In genomic region chr2:215207791-215208367, GRCh38 we compare ENCODE assay signal across 19 cellular contexts.
DNase-seq lines count a peak whose midpoint lies in the region; ATAC-seq and TF ChIP-seq lines count a peak whose summit lies in the region.
"Had no signal": no experiment of that assay in that cellular context is flagged by ENCODE, and none has a peak within 500 bp of the region (broad histone marks: within the 10 kb centered on the region; RNA-seq: fewer than 3 reads in every experiment).

No MANE protein-coding gene starts in this region.

- H4K8ac ChIP-seq in neuronal stem cell (ENCODE audit: low read depth, low read length) = peak overlapping the region; percentile 43

- H3F3A ChIP-seq in PC-3 (ENCODE audit: low read length, unreplicated experiment) = no peaks in the 10 kb centered on the region

- H3K9me3 ChIP-seq in PC-3 (ENCODE audit: low read length) = 0 out of 2 replicates have a peak, but pooled peaks cover 5% of the 10 kb centered on the region
- H3K9me3 ChIP-seq in neuronal stem cell (replicated peaks in 1 of 2; ENCODE audit: control insufficient read depth in 2 of 2, insufficient read depth in 1 of 2, low read depth in 1 of 2, low read length in 2 of 2) = peaks cover 5 to 6% of the 10 kb centered on the region in 2 donors
- H3K9me3 ChIP-seq in upper lobe of left lung = peaks cover 0 to 11% (median 0%) of the 10 kb centered on the region in 4 donors

- H3K9me2 ChIP-seq in PC-3 (replicated peaks; ENCODE audit: low read length) = no peaks in the 10 kb centered on the region

- TF ChIP-seq EP300 in upper lobe of left lung (IDR thresholded peaks at IDR 0.05) = no peak

- POLR2A ChIA-PET in PC-3 (lab: Charles Lee; ENCODE audit: unreplicated experiment) = no interaction called here

- CTCF ChIA-PET in PC-3 (lab: Charles Lee) = no interaction called here

- H3K4me3 ChIP-seq in PC-3 (ENCODE audit: low read length) = no peak overlapping the region
- H3K4me3 ChIP-seq in neuronal stem cell (ENCODE audit: low read length in 2 of 2) = no peak overlapping the region
- H3K4me3 ChIP-seq in upper lobe of left lung = no peak overlapping the region
- H3K4me3 ChIP-seq: A549, HAP-1 had no signal

- peak overlapping the region; percentile 73 for H3K23ac ChIP-seq in neuronal stem cell (ENCODE audit: low read depth, low read length, poor library complexity)

- H3K36me3 ChIP-seq in PC-3 (ENCODE audit: low read depth, low read length) (no peaks in the 10 kb centered on the region), neuronal stem cell (replicated peaks in 1 of 2; ENCODE audit: control insufficient read depth in 2 of 2, insufficient read depth in 2 of 2, low read length in 2 of 2) (no peaks in the 10 kb centered on the region), upper lobe of left lung (no peaks in the 10 kb centered on the region)
- H3K36me3 ChIP-seq: HAP-1 had no signal

- H3K9ac ChIP-seq in PC-3 (ENCODE audit: low read length) (no peak overlapping the region), neuronal stem cell (ENCODE audit: low read depth, low read length, poor library complexity) (no peak overlapping the region)

- H3K4me2 ChIP-seq in PC-3 (ENCODE audit: low read length) (no peak overlapping the region), neuronal stem cell (ENCODE audit: insufficient read depth, low read length, poor library complexity, severe bottlenecking) (no peak overlapping the region)
- H3K4me2 ChIP-seq: A549 had no signal

- intact Hi-C loops in PC-3 (cut with micrococcal nuclease) = no loop called here

- TF ChIP-seq CTCF in C4-2B (conservative IDR thresholded peaks at IDR 0.05) = no peak
- TF ChIP-seq CTCF in PC-3 (conservative IDR thresholded peaks at IDR 0.05; ENCODE audit: low read depth, low read length) = no peak
- TF ChIP-seq CTCF in upper lobe of left lung (IDR thresholded peaks at IDR 0.05) = no peak

- H3K27me3 ChIP-seq in PC-3 (ENCODE audit: low read length) (no peaks in the 10 kb centered on the region), neuronal stem cell (ENCODE audit: control insufficient read depth in 3 of 3, insufficient read depth in 3 of 3, low read depth in 1 of 3, low read length in 3 of 3) (no peaks in the 10 kb centered on the region), upper lobe of left lung (no peaks in the 10 kb centered on the region)

- no CpG with 5 or more reads among the region's 27 CpGs for WGBS in neuronal stem cell (ENCODE audit: extremely low coverage in 2 of 2, insufficient read length in 2 of 2, insufficient replicate concordance in 1 of 2), 2 donors
- WGBS in upper lobe of left lung, 2 donors = 80 to 92% methylated on average over 1 to 26 of the region's 27 CpGs

- H4K20me1 ChIP-seq in PC-3 (ENCODE audit: low read length) = no peaks in the 10 kb centered on the region

- no peak overlapping the region for H2AK5ac ChIP-seq in neuronal stem cell (ENCODE audit: low read depth, low read length)

- H2AFZ ChIP-seq in PC-3 (ENCODE audit: low read length) (no peak overlapping the region), neuronal stem cell (ENCODE audit: low read length) (no peak overlapping the region)

- no peaks in the 10 kb centered on the region for H3K79me1 ChIP-seq in neuronal stem cell (ENCODE audit: low read depth, low read length)

- H2BK120ac ChIP-seq in neuronal stem cell (ENCODE audit: low read depth, low read length) = no peak overlapping the region

- H2BK12ac ChIP-seq in neuronal stem cell (ENCODE audit: low read length) = no peak overlapping the region

- no peak overlapping the region for H4K91ac ChIP-seq in neuronal stem cell (ENCODE audit: low read depth, low read length, poor library complexity)

- H3K4me1 ChIP-seq in PC-3 (ENCODE audit: insufficient read depth, low read length) (no peaks in the 10 kb centered on the region), neuronal stem cell (ENCODE audit: control insufficient read depth in 2 of 2, insufficient read depth in 1 of 2, low read depth in 1 of 2, low read length in 2 of 2) (no peaks in the 10 kb centered on the region), upper lobe of left lung (no peaks in the 10 kb centered on the region)
- H3K4me1 ChIP-seq: A549, HAP-1 had no signal

- 0 out of 2 replicates have a peak, but pooled peaks have one; percentile 26 for ATAC-seq in PC-3
- ATAC-seq in upper lobe of left lung (ENCODE audit: low FRiP score in 2 of 2) = peak; percentile 29 to 46
- ATAC-seq: A549 had no signal

- no peak overlapping the region for H2BK15ac ChIP-seq in neuronal stem cell (ENCODE audit: low read length)

- H3K4ac ChIP-seq in neuronal stem cell (ENCODE audit: low read length) = no peak overlapping the region

- no peaks in the 10 kb centered on the region for H3K79me2 ChIP-seq in PC-3 (ENCODE audit: low read length)

- DNase-seq in PC-3 (no peak), neuronal stem cell (ENCODE audit: low spot score) (no peak), upper lobe of left lung (peak in 1 of 2 donors; percentile 74), NCI-H1092 treated with DMSO at 0.1 percent for 48 hours (lab: John Stamatoyannopoulos, UW) (no peak), AML-193 (lab: John Stamatoyannopoulos, UW) (no peak), COLO829 (ENCODE audit: low spot score) (no peak)
- DNase-seq: 8988T; ACHN; C1 segment of cervical spinal cord; Calu3; CD4-positive, alpha-beta T cell; CD8-positive, alpha-beta memory T cell; COR-L47; DND-41; GOT3; HFFc6 had no signal

- H3K14ac ChIP-seq in neuronal stem cell (ENCODE audit: low read length) = peak overlapping the region; percentile 21

- H3K18ac ChIP-seq in neuronal stem cell (ENCODE audit: low read length) = no peak overlapping the region

- peak overlapping the region; percentile 100 for H3K27ac ChIP-seq in C4-2B
- H3K27ac ChIP-seq in PC-3 (ENCODE audit: low read length) = no peak overlapping the region
- no peak overlapping the region for H3K27ac ChIP-seq in neuronal stem cell (replicated peaks; ENCODE audit: low read length)
- no peak overlapping the region for H3K27ac ChIP-seq in upper lobe of left lung
- H3K27ac ChIP-seq: A549 had no signal

- BruUV-seq in PC-3 (replicated peaks; lab: Mats Ljungman, UMichigan) = no TSS peak

- no peak for TF ChIP-seq POLR2A in upper lobe of left lung (IDR thresholded peaks at IDR 0.05)

- no peak overlapping the region for H2BK5ac ChIP-seq in neuronal stem cell (ENCODE audit: low read length)
